26 cellular contexts compared by ENCODE assay signal in genomic region chr14:51441001-51441400, GRCh38.
DNase-seq lines count a peak whose midpoint lies in the region; ATAC-seq and TF ChIP-seq lines count a peak whose summit lies in the region.
"Had no signal": no experiment of that assay in that cellular context is flagged by ENCODE, and none has a peak within 500 bp of the region (broad histone marks: within the 10 kb centered on the region; RNA-seq: fewer than 3 reads in every experiment).

No MANE protein-coding gene starts in this region.

- no peaks in the 10 kb centered on the region for H3K79me2 ChIP-seq in SK-N-SH (ENCODE audit: insufficient read depth)

- peak overlapping the region; percentile 86 to 99; a peak in 3 of 4 replicates for H3K27ac ChIP-seq in SK-N-SH (ENCODE audit: low read depth in 2 of 2, low read length in 1 of 2)
- H3K27ac ChIP-seq: cardiac muscle cell, Peyer's patch, psoas muscle, skin epidermis had no signal

- POLR2A ChIA-PET in SK-N-SH (lab: Yijun Ruan, JAX): no interaction called here

- peaks cover 6 to 24% of the 10 kb centered on the region in 2 experiments for H3K4me1 ChIP-seq in SK-N-SH (ENCODE audit: control insufficient read depth in 1 of 2, insufficient read depth in 2 of 2, low read depth in 1 of 2, low read length in 1 of 2)
- H3K4me1 ChIP-seq: HAP-1, Peyer's patch, psoas muscle had no signal

- H3K36me3 ChIP-seq in SK-N-SH (replicated peaks in 1 of 2; ENCODE audit: control insufficient read depth in 1 of 2, insufficient read depth in 2 of 2, low read length in 1 of 2) (no peaks in the 10 kb centered on the region), MG63 (no peaks in the 10 kb centered on the region)
- H3K36me3 ChIP-seq: cardiac muscle cell, HAP-1, Peyer's patch had no signal

- CTCF ChIA-PET in SK-N-SH (lab: Yijun Ruan, JAX): interaction anchor here (1.4 kb wide), 1 partner anchor 157 kb away, joined by 3 read pairs; no protein-coding TSS in a partner anchor

- peaks cover 42% of the 10 kb centered on the region for H3F3A ChIP-seq in SK-N-SH (replicated peaks; ENCODE audit: insufficient read depth)

- no peaks in the 10 kb centered on the region for H4K20me1 ChIP-seq in SK-N-SH (ENCODE audit: insufficient read depth)

- TF ChIP-seq RAD21 in SK-N-SH (IDR thresholded peaks at IDR 0.05; ENCODE audit: low read length): no peak

- DNase-seq in SK-N-SH (no peak), MG63 (peak; percentile 41), choroid plexus epithelial cell (ENCODE audit: low read depth) (no peak), renal cortical epithelial cell (ENCODE audit: low read depth) (peak; percentile 37), NCI-H510A treated with DMSO at 0.1 percent for 48 hours (lab: John Stamatoyannopoulos, UW) (no peak)
- DNase-seq: activated CD4-positive, alpha-beta T cell treated with anti-CD3 and anti-CD28 coated beads, Interleukin-2, amount 10 ng/mL, durations not matched to agents 7 days and 5 days; activated CD8-positive, alpha-beta memory T cell treated with anti-CD3 and anti-CD28 coated beads, Interleukin-2, amount 10 ng/mL, durations not matched to agents 7 days and 5 days; activated naive CD4-positive, alpha-beta T cell treated with anti-CD3 and anti-CD28 coated beads, Interleukin-2, amount 10 ng/mL, durations not matched to agents 7 days and 5 days; amniotic stem cell; cortex of kidney; DND-41; endodermal cell; head of caudate nucleus; MM.1S; naive B cell; NCI-H1436 treated with DMSO at 0.1 percent for 48 hours; NCI-H510A; Peyer's patch; psoas muscle; stimulated activated CD4-positive, alpha-beta T cell treated with anti-CD3 and anti-CD28 coated beads, Interleukin-1b, Interleukin-23, amount 100 ng/mL, for 48 hours had no signal

- ATAC-seq in SK-N-SH treated with all-trans-retinoic acid at 6 μM for 48 hours (no peak), GM19455 (IDR thresholded peaks at IDR 0.05; ENCODE audit: unreplicated experiment) (no peak), HG03469 (IDR thresholded peaks at IDR 0.05; ENCODE audit: unreplicated experiment) (no peak)
- ATAC-seq: activated CD8-positive, alpha-beta memory T cell treated with anti-CD3 and anti-CD28 coated beads, Interleukin-2, amount 10 ng/mL, durations not matched to agents 7 days and 5 days; psoas muscle had no signal

- no peaks in the 10 kb centered on the region for H3K27me3 ChIP-seq in SK-N-SH (ENCODE audit: insufficient read depth)
- no peaks in the 10 kb centered on the region for H3K27me3 ChIP-seq in MG63
- H3K27me3 ChIP-seq: cardiac muscle cell, Peyer's patch had no signal

- TF ChIP-seq EP300 in SK-N-SH (IDR thresholded peaks at IDR 0.05; ENCODE audit: borderline replicate concordance in 1 of 2, low read depth in 1 of 2, low read length in 1 of 2): no peak

- TF ChIP-seq CTCF in SK-N-SH (IDR thresholded peaks at IDR 0.05) (no peak), choroid plexus epithelial cell (conservative IDR thresholded peaks at IDR 0.05; ENCODE audit: low read depth, low read length) (peak; percentile 5)

- H3K9me3 ChIP-seq in SK-N-SH (no peaks in the 10 kb centered on the region), MG63 (no peaks in the 10 kb centered on the region)
- H3K9me3 ChIP-seq: HAP-1, Peyer's patch, psoas muscle had no signal

- H3K4me2 ChIP-seq in SK-N-SH: no peak overlapping the region

- H3K4me3 ChIP-seq in SK-N-SH (ENCODE audit: low read depth in 2 of 2, low read length in 1 of 2) (no peak overlapping the region), MG63 (no peak overlapping the region), choroid plexus epithelial cell (ENCODE audit: low read depth, low read length) (no peak overlapping the region)
- H3K4me3 ChIP-seq: cardiac muscle cell, HAP-1, Peyer's patch, psoas muscle, skin epidermis had no signal

- peak overlapping the region; percentile 42 for H3K9ac ChIP-seq in SK-N-SH

- whole genome bisulfite sequencing in SK-N-SH (ENCODE audit: low lambda C conversion rate): 94% methylated on average over 2 of the region's 2 CpGs

- no peaks in the 10 kb centered on the region for H3K9me2 ChIP-seq in SK-N-SH

- H2AFZ ChIP-seq in SK-N-SH (ENCODE audit: low read depth): peak overlapping the region; percentile 29; the same call in 1 of the 2 replicates

TF ChIP-seq in SK-N-SH, 30 proteins besides CTCF, POLR2A, EP300 and RAD21:
- TF ChIP-seq SIN3A (IDR thresholded peaks at IDR 0.05; ENCODE audit: borderline replicate concordance, low read depth, low read length) (no peak), YY1 (IDR thresholded peaks at IDR 0.05; ENCODE audit: low read depth) (no peak), PBX3 (IDR thresholded peaks at IDR 0.05) (no peak), FOXJ3 (CRISPR knock-in tag; IDR thresholded peaks at IDR 0.05) (no peak), MEF2A (IDR thresholded peaks at IDR 0.05; ENCODE audit: borderline replicate concordance, low read depth) (no peak), MAX (IDR thresholded peaks at IDR 0.05; ENCODE audit: low read depth) (no peak), TAF1 (IDR thresholded peaks at IDR 0.05; ENCODE audit: borderline replicate concordance, low read depth, low read length) (no peak), USF2 (IDR thresholded peaks at IDR 0.05; ENCODE audit: borderline replicate concordance, low read depth, low read length) (no peak), FOXM1 (IDR thresholded peaks at IDR 0.05; ENCODE audit: low read depth) (no peak), RCOR1 (IDR thresholded peaks at IDR 0.05; ENCODE audit: low read length) (no peak), GATA2 (CRISPR knock-in tag; IDR thresholded peaks at IDR 0.05) (no peak), JUND (IDR thresholded peaks at IDR 0.05) (no peak)
TF ChIP-seq in SK-N-SH: peak in this region for 0.

TF ChIP-seq in SK-N-SH treated with all-trans-retinoic acid at 6 μM for 48 hours, 23 proteins besides CTCF, POLR2A, EP300 and RAD21 (continues in another document):
- TF ChIP-seq ISL1 (CRISPR knock-in tag; IDR thresholded peaks at IDR 0.05) (no peak), ZC3H10 (CRISPR knock-in tag; IDR thresholded peaks at IDR 0.05) (no peak), CSDC2 (CRISPR knock-in tag; IDR thresholded peaks at IDR 0.05) (no peak), PPARA (CRISPR knock-in tag; IDR thresholded peaks at IDR 0.05; ENCODE audit: borderline replicate concordance) (no peak), ZFP3 (CRISPR knock-in tag; IDR thresholded peaks at IDR 0.05) (no peak), POU6F1 (CRISPR knock-in tag; IDR thresholded peaks at IDR 0.05; ENCODE audit: borderline replicate concordance, low read depth) (no peak), SNAI2 (CRISPR knock-in tag; IDR thresholded peaks at IDR 0.05) (no peak), TCF4 (CRISPR knock-in tag; IDR thresholded peaks at IDR 0.05; ENCODE audit: borderline replicate concordance) (no peak), ZNF8 (CRISPR knock-in tag; IDR thresholded peaks at IDR 0.05) (no peak), RARB (CRISPR knock-in tag; IDR thresholded peaks at IDR 0.05) (no peak), CREB5 (CRISPR knock-in tag; IDR thresholded peaks at IDR 0.05; ENCODE audit: low read depth) (no peak), ZNF70 (CRISPR knock-in tag; IDR thresholded peaks at IDR 0.05) (no peak), BACH2 (CRISPR knock-in tag; IDR thresholded peaks at IDR 0.05; ENCODE audit: borderline replicate concordance) (no peak), ZNF565 (CRISPR knock-in tag; conservative IDR thresholded peaks at IDR 0.05; ENCODE audit: low read depth) (no peak), CSRNP3 (CRISPR knock-in tag; IDR thresholded peaks at IDR 0.05) (no peak), ESRRG (CRISPR knock-in tag; IDR thresholded peaks at IDR 0.05) (no peak), ARNTL (CRISPR knock-in tag; IDR thresholded peaks at IDR 0.05; ENCODE audit: borderline replicate concordance, low read depth) (no peak)

Comparison
In these comparisons a context has a peak if more than half of its experiments do, and no peak if none do; other contexts are left out.
1. DNase-seq: peak in MG63 (single experiment) and renal cortical epithelial cell (single experiment); none in SK-N-SH (single experiment), choroid plexus epithelial cell (single experiment) and NCI-H510A treated with DMSO at 0.1 percent for 48 hours (single experiment).